In the genomic region with DNA sequence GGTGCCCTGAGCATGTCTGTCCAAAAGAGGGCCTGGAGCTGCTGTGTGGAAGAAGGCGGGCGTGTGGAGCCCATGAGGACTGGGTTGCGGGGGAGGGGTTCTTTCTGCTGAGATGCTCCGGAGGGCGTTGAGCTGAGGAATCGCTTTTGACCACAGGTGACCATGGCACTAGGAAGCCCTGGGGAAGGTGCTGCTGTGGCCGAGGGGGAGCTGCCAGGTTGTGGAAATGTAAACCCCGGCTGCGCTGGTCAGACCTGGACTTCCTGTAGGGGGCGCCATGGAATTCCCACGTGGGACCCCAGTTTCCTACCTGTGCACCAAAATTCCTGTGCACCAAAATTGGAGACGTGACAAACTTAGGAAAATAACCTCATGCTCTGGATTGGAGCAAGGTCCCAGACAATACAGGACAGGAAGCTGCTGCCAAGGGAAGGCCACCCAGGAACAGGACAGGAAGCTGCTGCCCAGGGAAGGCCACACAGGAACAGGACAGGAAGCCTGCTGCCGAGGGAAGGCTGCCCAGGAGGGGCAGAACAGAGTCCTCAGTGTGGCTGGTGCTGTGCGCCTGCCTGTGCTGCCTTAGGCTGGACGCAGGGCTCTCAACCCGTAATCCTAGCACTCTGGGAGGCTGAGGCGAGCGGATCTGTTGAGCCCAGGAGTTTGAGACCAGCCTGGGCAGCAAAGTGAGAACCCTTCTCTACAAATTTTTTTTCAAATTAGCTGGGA, we compare ENCODE assay signal across 11 cellular contexts. TPM values are rescaled to one million over a fixed set of nuclear protein-coding genes. Genes with fewer than 3 reads are reported as not detected.
DNase-seq lines count a peak whose midpoint lies in the region; ATAC-seq and TF ChIP-seq lines count a peak whose summit lies in the region.
"Had no signal": no experiment of that assay in that cellular context is flagged by ENCODE, and none has a peak within 500 bp of the region (broad histone marks: within the 10 kb centered on the region; RNA-seq: fewer than 3 reads in every experiment).

No MANE protein-coding gene starts in this region.

- H3K27me3 ChIP-seq in hepatocyte = no peaks in the 10 kb centered on the region
- H3K27me3 ChIP-seq in BE2C = no peaks in the 10 kb centered on the region
- H3K27me3 ChIP-seq: SJCRH30 had no signal

- DNase-seq in stimulated activated CD4-positive, alpha-beta T cell treated with anti-CD3 and anti-CD28 coated beads, Interleukin-4, amount 100 ng/mL, for 1 hour = peak; percentile 31
- no peak for DNase-seq in stimulated activated CD4-positive, alpha-beta T cell treated with anti-CD3 and anti-CD28 coated beads, Interleukin-12 subunit alpha, Interleukin-12 subunit beta, amount 100 ng/mL, for 4 hours
- peak; percentile 53 for DNase-seq in activated T-cell treated with anti-CD3 and anti-CD28 coated beads, Interleukin-2, amount 50 U/mL, for 1 hour
- no peak for DNase-seq in hepatocyte (ENCODE audit: low spot score)
- DNase-seq in BE2C = no peak
- DNase-seq in T-helper 2 cell = no peak
- no peak for DNase-seq in NCI-H510A treated with DMSO at 0.1 percent for 48 hours (lab: John Stamatoyannopoulos, UW)
- DNase-seq: NCI-H1417, SJCRH30 had no signal

- H3K4me1 ChIP-seq in hepatocyte (ENCODE audit: insufficient read depth) (no peaks in the 10 kb centered on the region), BE2C (no peaks in the 10 kb centered on the region)
- H3K4me1 ChIP-seq: SJCRH30 had no signal

- TF ChIP-seq CTCF in hepatocyte (IDR thresholded peaks at IDR 0.05; ENCODE audit: poor library complexity) = peak; percentile 9
- no peak; the same call in 1 of the 2 replicates for TF ChIP-seq CTCF in BE2C (IDR thresholded peaks at IDR 0.05; ENCODE audit: low read depth, low read length)

- H3K79me2 ChIP-seq in hepatocyte = peaks cover 12% of the 10 kb centered on the region

- H3K27ac ChIP-seq in hepatocyte = no peak overlapping the region
- H3K27ac ChIP-seq: SJCRH30 had no signal

- H3K9me2 ChIP-seq in hepatocyte (replicated peaks; ENCODE audit: insufficient read depth) = no peaks in the 10 kb centered on the region

- ATAC-seq in activated CD4-positive, CD25-positive, alpha-beta regulatory T cell treated with anti-CD3 and anti-CD28 coated beads, Interleukin-2, amount 50 U/mL, for 24 hours = no peak
- ATAC-seq: naive thymus-derived CD8-positive, alpha-beta T cell had no signal

- H2AFZ ChIP-seq in hepatocyte = no peak overlapping the region

- 95% methylated on average over 18 of the region's 18 CpGs for WGBS in hepatocyte (ENCODE audit: low lambda C conversion rate, missing lambda C conversion rate)

- H4K20me1 ChIP-seq in hepatocyte (ENCODE audit: insufficient read depth, poor library complexity, severe bottlenecking) = no peaks in the 10 kb centered on the region

- H3K4me3 ChIP-seq in hepatocyte (no peak overlapping the region), BE2C (ENCODE audit: low read depth, low read length) (no peak overlapping the region)
- H3K4me3 ChIP-seq: SJCRH30 had no signal

- no peak overlapping the region for H3K4me2 ChIP-seq in hepatocyte

- no peaks in the 10 kb centered on the region for H3K36me3 ChIP-seq in hepatocyte (replicated peaks; ENCODE audit: insufficient read depth, low read depth)
- peaks cover 57% of the 10 kb centered on the region for H3K36me3 ChIP-seq in BE2C

- H3K9me3 ChIP-seq in hepatocyte (ENCODE audit: low read depth) (no peaks in the 10 kb centered on the region), BE2C (no peaks in the 10 kb centered on the region)
- H3K9me3 ChIP-seq: SJCRH30 had no signal

RNA-seq across cellular contexts. Expression of gene UVSSA, which starts 28.4 kb away (rescaled TPM):
- 5.3 and 11.0 TPM in 2 replicates for total RNA-seq in hepatocyte
- 10.6 and 12.3 TPM in 2 replicates for polyA plus RNA-seq in hepatocyte
- 32.7 TPM for polyA plus RNA-seq in BE2C (2012; ENCODE audit: insufficient read depth, insufficient read length, low read depth)

RNA-seq across cellular contexts. Expression of gene MAEA, which starts 29.0 kb away (rescaled TPM):
- total RNA-seq in hepatocyte = 63.8 and 66.6 TPM in 2 replicates
- 69.6 and 73.2 TPM in 2 replicates for polyA plus RNA-seq in hepatocyte
- polyA plus RNA-seq in BE2C (2012; ENCODE audit: insufficient read depth, insufficient read length, low read depth) = 247 TPM

Comparison
In these comparisons a context has a peak if more than half of its experiments do, and no peak if none do; other contexts are left out.
1. DNase-seq: peak in stimulated activated CD4-positive, alpha-beta T cell treated with anti-CD3 and anti-CD28 coated beads, Interleukin-4, amount 100 ng/mL, for 1 hour (single experiment) and activated T-cell treated with anti-CD3 and anti-CD28 coated beads, Interleukin-2, amount 50 U/mL, for 1 hour (single experiment); none in stimulated activated CD4-positive, alpha-beta T cell treated with anti-CD3 and anti-CD28 coated beads, Interleukin-12 subunit alpha, Interleukin-12 subunit beta, amount 100 ng/mL, for 4 hours (single experiment), hepatocyte (single experiment), BE2C (single experiment), T-helper 2 cell (0 of 5) and NCI-H510A treated with DMSO at 0.1 percent for 48 hours (single experiment).